7 cellular contexts compared by ENCODE assay signal in the genomic region with DNA sequence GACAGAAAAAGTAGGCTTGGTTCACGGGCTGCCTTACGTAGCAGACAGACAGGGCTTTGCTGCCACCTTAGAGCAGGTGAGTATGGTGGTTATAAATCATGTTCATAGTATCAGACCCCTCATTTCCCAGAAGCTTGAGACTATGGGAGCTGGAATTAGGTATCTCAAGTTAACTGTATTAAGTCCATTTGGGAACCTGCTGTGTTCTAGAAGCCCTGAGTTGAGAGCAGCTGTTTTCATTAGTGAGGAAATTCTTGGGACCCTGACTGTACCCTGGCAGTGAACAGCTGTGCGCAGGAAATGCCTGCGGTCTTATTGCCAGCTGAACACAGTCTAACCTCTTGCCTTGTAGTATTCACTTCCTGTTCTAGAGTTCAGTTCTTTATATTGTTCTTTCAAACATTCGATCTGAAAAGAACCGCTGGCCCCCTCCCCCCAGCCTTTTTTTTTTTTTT. TPM values are rescaled to one million over a fixed set of nuclear protein-coding genes. Genes with fewer than 3 reads are reported as not detected.
A peak's percentile ranks its signal among the peaks of the same experiment; 100 is the strongest.
DNase-seq lines count a peak whose midpoint lies in the region; ATAC-seq, FAIRE-seq and TF ChIP-seq lines count a peak whose summit lies in the region.

No MANE protein-coding gene starts in this region.

- peak; percentile 97 for FAIRE-seq in GM19239 (lab: Jason Lieb, UNC)

- DNase-seq in GM19239 (ENCODE audit: insufficient read length, low spot score) (peak; percentile 53), choroid plexus epithelial cell (ENCODE audit: low read depth) (peak; percentile 95), pulmonary artery endothelial cell (ENCODE audit: low read depth, low spot score) (peak; percentile 95), coronary artery (ENCODE audit: low spot score) (no peak), NCI-H446 (lab: John Stamatoyannopoulos, UW) (no peak)

- peaks cover 22% of the 10 kb centered on the region for H3K4me1 Mint-ChIP-seq in T-helper 1 cell treated with Interleukin-12 subunit alpha and Interleukin-12 subunit beta and Interleukin-4 antibody, amounts not matched to agents 30 μg/mL and 1 μg/mL, for 36 hours (ENCODE audit: low read depth)

- peak; percentile 97 for ATAC-seq in HG03103 (IDR thresholded peaks at IDR 0.05; ENCODE audit: low read depth, unreplicated experiment)

- H3K27ac Mint-ChIP-seq in T-helper 1 cell treated with Interleukin-12 subunit alpha and Interleukin-12 subunit beta and Interleukin-4 antibody, amounts not matched to agents 30 μg/mL and 1 μg/mL, for 36 hours = peak overlapping the region; percentile 77

- H3K9me3 Mint-ChIP-seq in T-helper 1 cell treated with Interleukin-12 subunit alpha and Interleukin-12 subunit beta and Interleukin-4 antibody, amounts not matched to agents 30 μg/mL and 1 μg/mL, for 36 hours = no peaks in the 10 kb centered on the region

- H3K4me3 ChIP-seq in choroid plexus epithelial cell (ENCODE audit: low read depth, low read length) = no peak overlapping the region
- no peak overlapping the region for H3K4me3 ChIP-seq in coronary artery

- peak overlapping the region in 1 of 2 donors; percentile 43 for H3K27ac ChIP-seq in coronary artery

- no peak overlapping the region for H3K4me3 Mint-ChIP-seq in T-helper 1 cell treated with Interleukin-12 subunit alpha and Interleukin-12 subunit beta and Interleukin-4 antibody, amounts not matched to agents 30 μg/mL and 1 μg/mL, for 36 hours

- peaks cover 28% of the 10 kb centered on the region for H3K36me3 Mint-ChIP-seq in T-helper 1 cell treated with Interleukin-12 subunit alpha and Interleukin-12 subunit beta and Interleukin-4 antibody, amounts not matched to agents 30 μg/mL and 1 μg/mL, for 36 hours (ENCODE audit: low read depth)

- H3K27me3 Mint-ChIP-seq in T-helper 1 cell treated with Interleukin-12 subunit alpha and Interleukin-12 subunit beta and Interleukin-4 antibody, amounts not matched to agents 30 μg/mL and 1 μg/mL, for 36 hours (ENCODE audit: low read depth) = no peaks in the 10 kb centered on the region

- TF ChIP-seq CTCF in choroid plexus epithelial cell (conservative IDR thresholded peaks at IDR 0.05; ENCODE audit: low read depth, low read length) (no peak), coronary artery (IDR thresholded peaks at IDR 0.05) (no peak)

RNA-seq across cellular contexts. Expression of a gene that starts 29.8 kb away (rescaled TPM):
- 46.5 and 68.3 TPM in 2 replicates for total RNA-seq in pulmonary artery endothelial cell

Comparison
In these comparisons a context has a peak if more than half of its experiments do, and no peak if none do; other contexts are left out.
1. DNase-seq: peak in GM19239 (single experiment), choroid plexus epithelial cell (single experiment) and pulmonary artery endothelial cell (single experiment); none in coronary artery (single experiment) and NCI-H446 (0 of 2).